In genomic region chrX:63275127-63275526, GRCh38 we compare ENCODE assay signal across 10 cellular contexts.
A peak's percentile ranks its signal among the peaks of the same experiment; 100 is the strongest.
DNase-seq lines count a peak whose midpoint lies in the region; ATAC-seq, FAIRE-seq and TF ChIP-seq lines count a peak whose summit lies in the region.
"Had no signal": no experiment of that assay in that cellular context is flagged by ENCODE, and none has a peak within 500 bp of the region (broad histone marks: within the 10 kb centered on the region; RNA-seq: fewer than 3 reads in every experiment).

No MANE protein-coding gene starts in this region.

- no peak overlapping the region for H3K27ac ChIP-seq in HepG2 (ENCODE audit: extremely low read length, insufficient read depth, low read length)

- H4K20me1 ChIP-seq in HepG2 (ENCODE audit: insufficient read depth, low read length), result no peaks in the 10 kb centered on the region

- no peak overlapping the region for H3K4me3 ChIP-seq in GM12865 (ENCODE audit: low read depth, low read length)
- H3K4me3 ChIP-seq in HepG2 (replicated peaks in 1 of 3; ENCODE audit: insufficient read depth in 1 of 3, low read depth in 2 of 3, low read length in 3 of 3), result no peak overlapping the region

- no peak overlapping the region for H3K4me3 Mint-ChIP-seq in activated CD8-positive, alpha-beta T cell treated with anti-CD3 and anti-CD28 coated beads, Interleukin-2, amount 10 ng/mL, durations not matched to agents 7 days and 5 days
- H3K4me3 Mint-ChIP-seq in mesothelial cell of epicardium, result no peak overlapping the region
- H3K4me3 Mint-ChIP-seq: naive thymus-derived CD8-positive, alpha-beta T cell had no signal

- no peaks in the 10 kb centered on the region for H3K4me1 Mint-ChIP-seq in activated CD8-positive, alpha-beta T cell treated with anti-CD3 and anti-CD28 coated beads, Interleukin-2, amount 10 ng/mL, durations not matched to agents 7 days and 5 days (ENCODE audit: low read depth)
- H3K4me1 Mint-ChIP-seq in mesothelial cell of epicardium, result no peaks in the 10 kb centered on the region
- H3K4me1 Mint-ChIP-seq: naive thymus-derived CD8-positive, alpha-beta T cell had no signal

- H3K9ac ChIP-seq in HepG2 (ENCODE audit: insufficient read depth, low read depth, low read length), result no peak overlapping the region

- CTCF ChIA-PET in activated CD8-positive, alpha-beta T cell treated with anti-CD3 and anti-CD28 coated beads, Interleukin-2, amount 10 ng/mL, durations not matched to agents 7 days and 5 days (lab: Charles Lee), result interaction anchor here (0.8 kb wide), 1 partner anchor 18 kb away, joined by 3 read pairs; no protein-coding TSS in a partner anchor
- CTCF ChIA-PET in HepG2 (lab: Yijun Ruan, JAX; ENCODE audit: low intra/inter-chr PET ratio, low total read pairs), result no interaction called here

- in situ Hi-C loops in HepG2 (cut with HindIII; ENCODE audit: extremely low pct_ligation_motif_present, low pct_unique_long_range_greater_than_20kb), result no loop called here

- no peaks in the 10 kb centered on the region for H3K36me3 Mint-ChIP-seq in activated CD8-positive, alpha-beta T cell treated with anti-CD3 and anti-CD28 coated beads, Interleukin-2, amount 10 ng/mL, durations not matched to agents 7 days and 5 days (ENCODE audit: low read depth)
- no peaks in the 10 kb centered on the region for H3K36me3 Mint-ChIP-seq in mesothelial cell of epicardium
- H3K36me3 Mint-ChIP-seq: naive thymus-derived CD8-positive, alpha-beta T cell had no signal

- TF ChIP-seq CTCF in GM12865 (IDR thresholded peaks at IDR 0.05; ENCODE audit: insufficient read depth, low read depth, low read length, missing control alignments), result peak; percentile 61
- peak; percentile 59 for TF ChIP-seq CTCF in HepG2 (CRISPR knock-in tag; IDR thresholded peaks at IDR 0.05)
- no peak for TF ChIP-seq CTCF in mesothelial cell of epicardium (IDR thresholded peaks at IDR 0.05; ENCODE audit: unreplicated experiment)

- DNase-seq in GM12865 (ENCODE audit: low read depth) (peak; percentile 34), HepG2 (ENCODE audit: low spot score) (peak; percentile 4), SHP77 (lab: John Stamatoyannopoulos, UW) (no peak), DMS 273 (lab: John Stamatoyannopoulos, UW; ENCODE audit: unreplicated experiment) (no peak), mesothelial cell of epicardium (ENCODE audit: low spot score in 2 of 2, unreplicated experiment in 2 of 2) (no peak)
- peak; percentile 32 for DNase-seq in activated CD8-positive, alpha-beta T cell treated with anti-CD3 and anti-CD28 coated beads, Interleukin-2, amount 10 ng/mL, durations not matched to agents 7 days and 5 days

- no peak overlapping the region for H3K27ac Mint-ChIP-seq in activated CD8-positive, alpha-beta T cell treated with anti-CD3 and anti-CD28 coated beads, Interleukin-2, amount 10 ng/mL, durations not matched to agents 7 days and 5 days
- no peak overlapping the region for H3K27ac Mint-ChIP-seq in mesothelial cell of epicardium
- H3K27ac Mint-ChIP-seq: naive thymus-derived CD8-positive, alpha-beta T cell had no signal

- H3K4me1 ChIP-seq in HepG2 (ENCODE audit: insufficient read depth, low read length), result no peaks in the 10 kb centered on the region

- H3K27me3 ChIP-seq in HepG2 (ENCODE audit: control insufficient read depth in 1 of 2, insufficient read depth in 2 of 2, low read length in 2 of 2), result no peaks in the 10 kb centered on the region

- no peak overlapping the region for H3K4me2 ChIP-seq in HepG2 (ENCODE audit: low read depth, low read length)

- TF ChIP-seq EP300 in HepG2 (IDR thresholded peaks at IDR 0.05; ENCODE audit: low read depth in 2 of 2, low read length in 2 of 2) (no peak), HepG2 (CRISPR knock-in tag; IDR thresholded peaks at IDR 0.05; ENCODE audit: borderline replicate concordance) (no peak)

- FAIRE-seq in HepG2 (lab: Jason Lieb, UNC), result peak; percentile 47
- FAIRE-seq: TTC549 had no signal

- H3K36me3 ChIP-seq in HepG2 (replicated peaks in 1 of 2; ENCODE audit: control insufficient read depth in 1 of 2, insufficient read depth in 2 of 2, low read length in 2 of 2), result no peaks in the 10 kb centered on the region

- H3K9me3 ChIP-seq in HepG2 (ENCODE audit: low read length), result no peaks in the 10 kb centered on the region

- ATAC-seq in HG02870 (IDR thresholded peaks at IDR 0.05; ENCODE audit: unreplicated experiment) (peak; percentile 79), HepG2 (peak; percentile 69), GM21367 (IDR thresholded peaks at IDR 0.05; ENCODE audit: unreplicated experiment) (no peak)
- no peak for ATAC-seq in activated CD8-positive, alpha-beta T cell treated with anti-CD3 and anti-CD28 coated beads, Interleukin-2, amount 10 ng/mL, durations not matched to agents 7 days and 5 days
- ATAC-seq: naive thymus-derived CD8-positive, alpha-beta T cell had no signal

- no CpG with 5 or more reads among the region's 2 CpGs for WGBS in HepG2 (ENCODE audit: low lambda C conversion rate)

- H3K27me3 Mint-ChIP-seq in activated CD8-positive, alpha-beta T cell treated with anti-CD3 and anti-CD28 coated beads, Interleukin-2, amount 10 ng/mL, durations not matched to agents 7 days and 5 days (ENCODE audit: low read depth), result no peaks in the 10 kb centered on the region
- no peaks in the 10 kb centered on the region for H3K27me3 Mint-ChIP-seq in mesothelial cell of epicardium (ENCODE audit: low read depth)

- TF ChIP-seq POLR2A in HepG2 (IDR thresholded peaks at IDR 0.05; ENCODE audit: insufficient read depth in 1 of 2, low read depth in 2 of 2, low read length in 2 of 2), result no peak

- no TSS peak for BruUV-seq in HepG2 (replicated peaks; lab: Mats Ljungman, UMichigan)

- no peak overlapping the region for H2AFZ ChIP-seq in HepG2 (ENCODE audit: low read length)

- H3K9me3 Mint-ChIP-seq in activated CD8-positive, alpha-beta T cell treated with anti-CD3 and anti-CD28 coated beads, Interleukin-2, amount 10 ng/mL, durations not matched to agents 7 days and 5 days (ENCODE audit: insufficient read depth), result no peaks in the 10 kb centered on the region
- H3K9me3 Mint-ChIP-seq in mesothelial cell of epicardium, result peaks cover 8% of the 10 kb centered on the region
- H3K9me3 Mint-ChIP-seq: naive thymus-derived CD8-positive, alpha-beta T cell had no signal

- intact Hi-C loops in HepG2 (cut with micrococcal nuclease; ENCODE audit: unreplicated experiment), result no loop called here

- no peak for TF ChIP-seq RAD21 in HepG2 (CRISPR knock-in tag; IDR thresholded peaks at IDR 0.05)

- no peaks in the 10 kb centered on the region for H3K79me2 ChIP-seq in HepG2 (ENCODE audit: insufficient read depth, low read length)

- POLR2A ChIA-PET in activated CD8-positive, alpha-beta T cell treated with anti-CD3 and anti-CD28 coated beads, Interleukin-2, amount 10 ng/mL, durations not matched to agents 7 days and 5 days (lab: Charles Lee), result interaction anchor here (0.6 kb wide), 1 partner anchor 155 kb away, joined by 3 read pairs; no protein-coding TSS in a partner anchor
- POLR2A ChIA-PET in HepG2 (lab: Yijun Ruan, JAX), result no interaction called here

TF ChIP-seq in HepG2, 621 proteins besides CTCF, POLR2A, EP300 and RAD21:
- TF ChIP-seq NFIB (CRISPR knock-in tag; IDR thresholded peaks at IDR 0.05; ENCODE audit: borderline replicate concordance) (no peak), STAG1 (CRISPR knock-in tag; IDR thresholded peaks at IDR 0.05) (peak; percentile 34; the same call in 1 of the 2 replicates)

Comparison
In these comparisons a context has a peak if more than half of its experiments do, and no peak if none do; other contexts are left out.
1. DNase-seq: peak in GM12865 (single experiment), activated CD8-positive, alpha-beta T cell treated with anti-CD3 and anti-CD28 coated beads, Interleukin-2, amount 10 ng/mL, durations not matched to agents 7 days and 5 days (single experiment) and HepG2 (single experiment); none in SHP77 (0 of 2), DMS 273 (single experiment) and mesothelial cell of epicardium (0 of 2).
2. ATAC-seq: peak in HG02870 (single experiment) and HepG2 (single experiment); none in activated CD8-positive, alpha-beta T cell treated with anti-CD3 and anti-CD28 coated beads, Interleukin-2, amount 10 ng/mL, durations not matched to agents 7 days and 5 days (single experiment) and GM21367 (single experiment).